30 cellular contexts compared by ENCODE assay signal in the genomic region with DNA sequence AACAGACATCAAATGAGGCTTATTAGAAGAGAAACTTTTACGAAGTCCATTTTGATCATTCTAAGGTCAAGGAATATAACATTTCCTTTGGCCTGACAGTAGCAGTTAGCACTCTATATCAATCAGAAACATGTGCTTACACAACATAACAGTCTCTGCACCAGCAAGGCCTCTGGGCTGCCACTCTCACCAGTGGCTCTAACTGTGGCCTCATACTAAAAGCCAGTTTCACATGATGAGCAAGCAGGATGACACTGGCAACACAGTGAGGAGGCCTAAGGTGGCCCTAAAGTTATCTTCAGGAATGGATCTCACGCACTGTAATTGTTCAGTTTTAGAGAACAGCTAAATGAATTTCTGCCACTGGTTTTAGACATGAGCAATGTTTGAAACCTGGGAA.
"Had no signal": no experiment of that assay in that cellular context is flagged by ENCODE, and none has a peak within 500 bp of the region (broad histone marks: within the 10 kb centered on the region; RNA-seq: fewer than 3 reads in every experiment).

No MANE protein-coding gene starts in this region.

- H3K4me3 ChIP-seq: PC-9, SJCRH30, SK-N-MC had no signal

- H3K4me2 ChIP-seq: KMS-11, PC-9 had no signal

- H3K27ac ChIP-seq: KMS-11, PC-9, RWPE1, SJCRH30, SK-N-MC had no signal

- DNase-seq: Karpas-422, KBM-7, MM.1S, NCI-H1048, NCI-H1092 treated with DMSO at 0.1 percent for 48 hours, NCI-H1105 treated with DMSO at 0.1 percent for 48 hours, NCI-H1417, NCI-H1436, NCI-H1694 treated with DMSO at 0.1 percent for 48 hours, NCI-H187 treated with DMSO at 0.1 percent for 48 hours, NCI-H2029, NCI-H2081, NCI-H2107, NCI-H2171, NCI-H226, NCI-H446 treated with DMSO at 0.1 percent for 48 hours, NCI-H510A, NCI-H524, NCI-H526, NCI-H69, NCI-H748 treated with DMSO at 0.1 percent for 48 hours, NCI-H82, PC-9, SHP77, SIG-M5, SJCRH30 had no signal

- H2AFZ ChIP-seq: PC-9 had no signal

- H3K9me3 ChIP-seq: SJCRH30 had no signal

- H3K27me3 ChIP-seq: SJCRH30 had no signal

- H3K4me1 ChIP-seq: SJCRH30 had no signal

- FAIRE-seq: RCC 7860 had no signal

- H3K36me3 ChIP-seq: SJCRH30 had no signal
